In the genomic region with DNA sequence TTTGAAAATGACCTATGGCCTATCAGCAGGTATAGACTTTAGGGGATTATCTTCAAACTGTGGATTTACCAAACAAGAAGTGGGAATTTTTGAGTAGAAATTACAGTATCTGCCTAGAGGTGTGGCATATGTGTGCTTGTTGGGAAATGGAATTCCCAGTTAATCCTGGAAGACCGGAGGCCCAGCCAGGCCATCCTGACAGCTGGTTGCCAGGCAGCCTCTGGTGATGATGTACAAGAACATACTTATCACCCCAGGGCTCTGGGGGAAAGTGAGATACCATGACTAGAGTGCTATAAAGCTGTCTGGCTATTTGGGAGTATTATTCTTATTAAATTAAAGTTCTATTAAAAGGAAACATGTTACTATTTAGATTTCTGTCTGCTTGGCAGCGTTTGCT, we compare ENCODE assay signal across 19 cellular contexts.
"Had no signal": no experiment of that assay in that cellular context is flagged by ENCODE, and none has a peak within 500 bp of the region (broad histone marks: within the 10 kb centered on the region; RNA-seq: fewer than 3 reads in every experiment).

No MANE protein-coding gene starts in this region.

- H3K9me3 ChIP-seq: body of pancreas, esophagus squamous epithelium, neutrophil had no signal

- H3K36me3 ChIP-seq: esophagus squamous epithelium, neutrophil had no signal

- H3K9me3 Mint-ChIP-seq: activated B cell treated with CpG ODN at 0.5 μM for 24 hours; activated naive CD4-positive, alpha-beta T cell treated with anti-CD3 and anti-CD28 coated beads, Interleukin-2, amount 50 U/mL, for 72 hours; central memory CD8-positive, alpha-beta T cell; T-helper 2 cell treated with Interferon-gamma antibody and Interleukin-4, amounts not matched to agents 5 μg/mL and 100 μg/mL, for 36 hours had no signal

- H3K27ac ChIP-seq: body of pancreas, esophagus squamous epithelium, neutrophil had no signal

- H3K27me3 ChIP-seq: body of pancreas, esophagus squamous epithelium, neutrophil had no signal

- H3K27ac Mint-ChIP-seq: activated B cell treated with CpG ODN at 0.5 μM for 24 hours; activated CD8-positive, alpha-beta T cell treated with anti-CD3 and anti-CD28 coated beads, Interleukin-2, amount 10 ng/mL, durations not matched to agents 7 days and 5 days; activated naive CD4-positive, alpha-beta T cell treated with anti-CD3 and anti-CD28 coated beads, Interleukin-2, amount 50 U/mL, for 72 hours; naive thymus-derived CD4-positive, alpha-beta T cell; T-helper 2 cell treated with Interferon-gamma antibody and Interleukin-4, amounts not matched to agents 5 μg/mL and 100 μg/mL, for 36 hours had no signal

- DNase-seq: activated B cell treated with CpG ODN at 0.5 μM for 24 hours; activated CD4-positive, alpha-beta T cell treated with anti-CD3 and anti-CD28 coated beads for 48 hours; activated CD8-positive, alpha-beta memory T cell treated with anti-CD3 and anti-CD28 coated beads, Interleukin-2, amount 50 U/mL, for 4 hours; activated CD8-positive, alpha-beta T cell treated with anti-CD3 and anti-CD28 coated beads, Interleukin-2, amount 10 ng/mL, durations not matched to agents 7 days and 5 days; activated gamma-delta T cell; activated T-cell treated with anti-CD3 and anti-CD28 coated beads, Interleukin-2, amount 50 U/mL, for 48 hours; body of pancreas; esophagus squamous epithelium; naive thymus-derived CD4-positive, alpha-beta T cell; stimulated activated CD4-positive, alpha-beta T cell treated with anti-CD3 and anti-CD28 coated beads, Interleukin-15, amount 100 ng/mL, for 24 hours; stimulated activated CD4-positive, alpha-beta T cell treated with anti-CD3 and anti-CD28 coated beads, Interleukin-4, amount 100 ng/mL, for 1 hour; stimulated activated naive CD4-positive, alpha-beta T cell; substantia nigra; trophoblast cell had no signal

- H3K4me3 ChIP-seq: body of pancreas, esophagus squamous epithelium had no signal

- H3K4me3 Mint-ChIP-seq: activated B cell treated with CpG ODN at 0.5 μM for 24 hours; activated CD8-positive, alpha-beta T cell treated with anti-CD3 and anti-CD28 coated beads, Interleukin-2, amount 10 ng/mL, durations not matched to agents 7 days and 5 days; central memory CD8-positive, alpha-beta T cell; T-helper 2 cell treated with Interferon-gamma antibody and Interleukin-4, amounts not matched to agents 5 μg/mL and 100 μg/mL, for 36 hours had no signal

- H3K36me3 Mint-ChIP-seq: activated naive CD4-positive, alpha-beta T cell treated with anti-CD3 and anti-CD28 coated beads, Interleukin-2, amount 50 U/mL, for 72 hours; naive thymus-derived CD4-positive, alpha-beta T cell had no signal

- ATAC-seq: activated CD8-positive, alpha-beta T cell treated with anti-CD3 and anti-CD28 coated beads, Interleukin-2, amount 10 ng/mL, durations not matched to agents 7 days and 5 days; body of pancreas; left lobe of liver; naive thymus-derived CD4-positive, alpha-beta T cell had no signal

- H3K4me1 ChIP-seq: body of pancreas, esophagus squamous epithelium had no signal
